Comparison of ENCODE assay signal across 8 cellular contexts in genomic region chr16:56424791-56425438, GRCh38. TPM values are rescaled to one million over a fixed set of nuclear protein-coding genes. Genes with fewer than 3 reads are reported as not detected.
DNase-seq lines count a peak whose midpoint lies in the region; ATAC-seq, FAIRE-seq and TF ChIP-seq lines count a peak whose summit lies in the region.

No MANE protein-coding gene starts in this region.

- H3K4me3 Mint-ChIP-seq in CD4-positive, alpha-beta memory T cell = peak overlapping the region; percentile 92 to 99 (median 96)
- peak overlapping the region; percentile 88 for H3K4me3 Mint-ChIP-seq in stimulated activated naive CD8-positive, alpha-beta T cell treated with anti-CD3 and anti-CD28 coated beads, Interleukin-15, Interleukin-2, amounts not matched to agents 100 ng/mL and 50 ng/mL, for 24 hours

- peak overlapping the region; percentile 80; the same call in 1 of the 2 replicates for H3K18ac ChIP-seq in H1 (ENCODE audit: extremely low read depth, low read length)

- intact Hi-C loops in CD4-positive, alpha-beta memory T cell (cut with micrococcal nuclease) = loop anchor here (1.0 to 5.0 kb wide), 2 partner anchors 26 to 483 kb away; partner anchors contain the start of genes NUDT21 and OGFOD1

- ATAC-seq in GM21447 (IDR thresholded peaks at IDR 0.05; ENCODE audit: unreplicated experiment) = peak; percentile 26

- POLR2A ChIA-PET in CD4-positive, alpha-beta memory T cell (lab: Charles Lee; ENCODE audit: partially characterized antibody) = interaction anchor here (1.3 to 1.8 kb wide), 2 partner anchors 13 to 26 kb away, joined by 3 to 11 read pairs; partner anchors contain the start of genes NUDT21 and OGFOD1
- POLR2A ChIA-PET in H1 (lab: Charles Lee; ENCODE audit: partially characterized antibody) = no interaction called here

- H3K4me2 ChIP-seq in H1 (ENCODE audit: insufficient read depth in 1 of 2, low read depth in 2 of 2, low read length in 2 of 2) = peak overlapping the region; percentile 79 to 85

- no peaks in the 10 kb centered on the region for H3K27me3 ChIP-seq in CD4-positive, alpha-beta memory T cell (ENCODE audit: insufficient read depth, low read length)
- H3K27me3 ChIP-seq in HUES6 (ENCODE audit: control insufficient read depth, insufficient read depth, low read length) (peaks cover 5% of the 10 kb centered on the region; the same call in 1 of the 2 replicates), H1 (replicated peaks in 1 of 4; ENCODE audit: control insufficient read depth in 3 of 4, extremely low read depth in 1 of 4, insufficient read depth in 3 of 4, low read length in 3 of 4) (peaks cover 0 to 6% (median 3%) of the 10 kb centered on the region in 4 experiments; a peak in 3 of 7 replicates), mucosa of stomach (ENCODE audit: control insufficient read depth, insufficient read depth, low read length) (no peaks in the 10 kb centered on the region)

- no peak overlapping the region for H2AK5ac ChIP-seq in H1 (ENCODE audit: low read depth, low read length)

- FAIRE-seq in H1 (lab: Jason Lieb, UNC) = no peak

- no peak overlapping the region for H2BK120ac ChIP-seq in H1 (replicated peaks; ENCODE audit: low read depth, low read length)

- no peak for TF ChIP-seq POLR2A in H1 (IDR thresholded peaks at IDR 0.05; ENCODE audit: control extremely low read depth in 1 of 2, low read depth in 2 of 2, low read length in 2 of 2)

- no peaks in the 10 kb centered on the region for H3K9me3 Mint-ChIP-seq in CD4-positive, alpha-beta memory T cell
- no peaks in the 10 kb centered on the region for H3K9me3 Mint-ChIP-seq in stimulated activated naive CD8-positive, alpha-beta T cell treated with anti-CD3 and anti-CD28 coated beads, Interleukin-15, Interleukin-2, amounts not matched to agents 100 ng/mL and 50 ng/mL, for 24 hours

- H3K4me3 ChIP-seq in CD4-positive, alpha-beta memory T cell (ENCODE audit: low read length in 2 of 2) = peak overlapping the region in 1 of 2 donors; percentile 65
- peak overlapping the region; percentile 89 for H3K4me3 ChIP-seq in HUES6 (ENCODE audit: low read depth, low read length)
- peak overlapping the region; percentile 57 to 83 (median 67) for H3K4me3 ChIP-seq in H1 (ENCODE audit: extremely low read depth in 1 of 4, insufficient read depth in 2 of 4, low read depth in 3 of 4, low read length in 4 of 4)
- peak overlapping the region; percentile 11 for H3K4me3 ChIP-seq in mucosa of stomach (ENCODE audit: low read length)

- peaks cover 2 to 11% of the 10 kb centered on the region in 2 experiments for H4K20me1 ChIP-seq in H1 (replicated peaks in 1 of 2; ENCODE audit: control insufficient read depth in 1 of 2, insufficient read depth in 2 of 2, low read length in 2 of 2)

- H2BK12ac ChIP-seq in H1 (ENCODE audit: low read depth, low read length) = no peak overlapping the region

- peak overlapping the region; percentile 52; the same call in 1 of the 2 replicates for H4K8ac ChIP-seq in H1 (ENCODE audit: extremely low read depth, insufficient read depth, low read length)

- H3K36me3 ChIP-seq in CD4-positive, alpha-beta memory T cell (ENCODE audit: insufficient read depth, low read length) = no peaks in the 10 kb centered on the region
- 0 out of 2 replicates have a peak, but pooled peaks cover 3% of the 10 kb centered on the region for H3K36me3 ChIP-seq in HUES6 (ENCODE audit: control insufficient read depth, insufficient read depth, low read length)
- no peaks in the 10 kb centered on the region; a peak in 1 of 8 replicates for H3K36me3 ChIP-seq in H1 (ENCODE audit: control insufficient read depth in 2 of 4, insufficient read depth in 4 of 4, low read length in 3 of 4)
- H3K36me3 ChIP-seq in mucosa of stomach (ENCODE audit: control insufficient read depth, insufficient read depth, low read length) = no peaks in the 10 kb centered on the region

- H2BK20ac ChIP-seq in H1 (ENCODE audit: low read length) = no peak overlapping the region

- H3K4me1 ChIP-seq in CD4-positive, alpha-beta memory T cell (ENCODE audit: insufficient read depth, low read length) = peaks cover 43% of the 10 kb centered on the region
- H3K4me1 ChIP-seq in HUES6 (ENCODE audit: control insufficient read depth, insufficient read depth, low read length) (peaks cover 27% of the 10 kb centered on the region), H1 (replicated peaks in 1 of 4; ENCODE audit: control insufficient read depth in 3 of 4, insufficient read depth in 4 of 4, low read length in 3 of 4) (peaks cover 0 to 12% (median 8%) of the 10 kb centered on the region in 4 experiments; a peak in 6 of 7 replicates), mucosa of stomach (ENCODE audit: control insufficient read depth, insufficient read depth, low read length) (peaks cover 4% of the 10 kb centered on the region)

- H3K27ac ChIP-seq in CD4-positive, alpha-beta memory T cell (ENCODE audit: low read depth, low read length) = peak overlapping the region; percentile 65
- H3K27ac ChIP-seq in HUES6 (ENCODE audit: low read depth, low read length) (no peak overlapping the region; the same call in 1 of the 2 replicates), H1 (ENCODE audit: low read depth, low read length) (no peak overlapping the region)

- no peak overlapping the region for H3K14ac ChIP-seq in H1 (ENCODE audit: insufficient read length)

- H3K4ac ChIP-seq in H1 (replicated peaks; ENCODE audit: insufficient read length, low read depth, low read length) = no peak overlapping the region

- H3K79me2 ChIP-seq in H1 (ENCODE audit: control insufficient read depth in 1 of 2, insufficient read depth in 2 of 2, low read length in 2 of 2) = peaks cover 0 to 21% of the 10 kb centered on the region in 2 experiments; a peak in 1 of 4 replicates

- no peak overlapping the region for H3K56ac ChIP-seq in H1 (replicated peaks; ENCODE audit: insufficient read length, low read depth, low read length)

- H2BK15ac ChIP-seq in H1 (ENCODE audit: low read length) = no peak overlapping the region

- WGBS in H1 (ENCODE audit: extremely low coverage in 1 of 2, insufficient coverage in 1 of 2, insufficient read length in 1 of 2, insufficient replicate concordance in 2 of 2, low coverage in 1 of 2, low lambda C conversion rate in 2 of 2, missing lambda C conversion rate in 1 of 2), 2 experiments = 3% methylated on average over 30 of the region's 79 CpGs; no CpG with 5 or more reads in 1 of the 2 experiments

- H4K5ac ChIP-seq in H1 (ENCODE audit: insufficient read length, low read depth, low read length) = no peak overlapping the region

- no peak for TF ChIP-seq RAD21 in H1 (IDR thresholded peaks at IDR 0.05 in 1 of 2, conservative IDR thresholded peaks at IDR 0.05 in 1 of 2; ENCODE audit: low read depth in 2 of 2, low read length in 2 of 2)

- peak in 3 of 5 donors; percentile 36 to 54 (median 40) for DNase-seq in CD4-positive, alpha-beta memory T cell
- DNase-seq in activated CD4-positive, alpha-beta T cell treated with anti-CD3 and anti-CD28 coated beads, Interleukin-2, amount 50 U/mL, for 1 hour = peak; percentile 21
- DNase-seq in H1 (ENCODE audit: low read depth in 1 of 2, low spot score in 2 of 2) (peak in 1 of 2 experiments; percentile 63), GM13977 (ENCODE audit: low spot score) (no peak)

- no peak overlapping the region for H2AFZ ChIP-seq in H1 (ENCODE audit: low read length)

- H3K23ac ChIP-seq in H1 (ENCODE audit: insufficient read length) = no peak overlapping the region

- H3K36me3 Mint-ChIP-seq in CD4-positive, alpha-beta memory T cell = peaks cover 0 to 7% of the 10 kb centered on the region in 2 donors
- H3K36me3 Mint-ChIP-seq in stimulated activated naive CD8-positive, alpha-beta T cell treated with anti-CD3 and anti-CD28 coated beads, Interleukin-15, Interleukin-2, amounts not matched to agents 100 ng/mL and 50 ng/mL, for 24 hours (ENCODE audit: low read depth) = peaks cover 6% of the 10 kb centered on the region

- no peak overlapping the region for H4K91ac ChIP-seq in H1 (replicated peaks; ENCODE audit: insufficient read length, low read length)

- H3K9ac ChIP-seq in HUES6 (ENCODE audit: low read length) = peak overlapping the region; percentile 93
- peak overlapping the region in 3 of 4 experiments; percentile 35 to 59 (median 56); a peak in 5 of 7 replicates for H3K9ac ChIP-seq in H1 (replicated peaks in 1 of 4; ENCODE audit: extremely low read depth in 1 of 4, low read depth in 3 of 4, low read length in 3 of 4)
- H3K9ac ChIP-seq in mucosa of stomach (ENCODE audit: low read length) = peak overlapping the region; percentile 76

- no peaks in the 10 kb centered on the region for H3K27me3 Mint-ChIP-seq in CD4-positive, alpha-beta memory T cell
- H3K27me3 Mint-ChIP-seq in stimulated activated naive CD8-positive, alpha-beta T cell treated with anti-CD3 and anti-CD28 coated beads, Interleukin-15, Interleukin-2, amounts not matched to agents 100 ng/mL and 50 ng/mL, for 24 hours = no peaks in the 10 kb centered on the region

- H3K9me3 ChIP-seq in CD4-positive, alpha-beta memory T cell (ENCODE audit: control insufficient read depth in 1 of 2, low read length in 2 of 2) = no peaks in the 10 kb centered on the region
- H3K9me3 ChIP-seq in HUES6 (ENCODE audit: control insufficient read depth, insufficient read depth, low read depth, low read length) = no peaks in the 10 kb centered on the region
- no peaks in the 10 kb centered on the region for H3K9me3 ChIP-seq in H1 (ENCODE audit: insufficient read depth in 2 of 2, low read depth in 1 of 2, low read length in 1 of 2)
- H3K9me3 ChIP-seq in mucosa of stomach (ENCODE audit: control insufficient read depth, low read length) = no peaks in the 10 kb centered on the region

- H3K23me2 ChIP-seq in H1 (ENCODE audit: low read depth, low read length) = peaks cover 9% of the 10 kb centered on the region; the same call in 1 of the 2 replicates

- CTCF ChIA-PET in CD4-positive, alpha-beta memory T cell (lab: Charles Lee; ENCODE audit: partially characterized antibody) = no interaction called here
- CTCF ChIA-PET in H1 (lab: Charles Lee; ENCODE audit: partially characterized antibody) = no interaction called here

- in situ Hi-C loops in GM13977 (cut with MboI; ENCODE audit: low pct_unique_long_range_greater_than_20kb, low sequenced_read_pairs, unreplicated experiment) = no loop called here

- peaks cover 35 to 47% (median 41%) of the 10 kb centered on the region in 4 donors for H3K4me1 Mint-ChIP-seq in CD4-positive, alpha-beta memory T cell
- H3K4me1 Mint-ChIP-seq in stimulated activated naive CD8-positive, alpha-beta T cell treated with anti-CD3 and anti-CD28 coated beads, Interleukin-15, Interleukin-2, amounts not matched to agents 100 ng/mL and 50 ng/mL, for 24 hours (ENCODE audit: low read depth) = peaks cover 48% of the 10 kb centered on the region

- H3K79me1 ChIP-seq in H1 (ENCODE audit: low read depth, low read length) = no peaks in the 10 kb centered on the region

- peak overlapping the region in 6 of 7 donors; percentile 84 to 97 (median 90) for H3K27ac Mint-ChIP-seq in CD4-positive, alpha-beta memory T cell
- H3K27ac Mint-ChIP-seq in stimulated activated naive CD8-positive, alpha-beta T cell treated with anti-CD3 and anti-CD28 coated beads, Interleukin-15, Interleukin-2, amounts not matched to agents 100 ng/mL and 50 ng/mL, for 24 hours = no peak overlapping the region

- no peak for TF ChIP-seq CTCF in H1 (IDR thresholded peaks at IDR 0.05; ENCODE audit: control extremely low read depth in 1 of 3, insufficient read depth in 1 of 3, low read depth in 1 of 3, low read length in 3 of 3)
- no peak for TF ChIP-seq CTCF in GM13977 (IDR thresholded peaks at IDR 0.05; ENCODE audit: extremely low read depth, insufficient read depth, missing control alignments)

- H2BK5ac ChIP-seq in H1 (ENCODE audit: low read depth, low read length) = no peak overlapping the region

- TF ChIP-seq EP300 in H1 (IDR thresholded peaks at IDR 0.05; ENCODE audit: borderline replicate concordance in 1 of 2, low read depth in 2 of 2, low read length in 2 of 2) = no peak

RNA-seq across cellular contexts. Expression of gene AMFR, which starts 0.4 kb away (rescaled TPM):
- 10 to 100 TPM; 59.8 to 67.6 TPM for total RNA-seq in CD4-positive, alpha-beta memory T cell
- polyA plus RNA-seq in CD4-positive, alpha-beta memory T cell = 10 to 100 TPM; 45.7 to 61.0 TPM
- 20.4 and 21.7 TPM in 2 replicates for total RNA-seq in H1 (2021; fragmentation: NEBNext Ultra II Directional; extraction: Animal tissue kit (Norgen Biotek cat#: 25700))
- polyA plus RNA-seq in H1 (2011; rRNA removed) = 18.6 and 30.0 TPM in 2 replicates
- polyA plus RNA-seq in H1 (2011; cell fraction: cytosol; rRNA removed) = 21.3 TPM
- polyA plus RNA-seq in H1 (2011; cell fraction: nucleus; rRNA removed) = 27.8 TPM
- polyA plus RNA-seq in H1 (2012, experiment 1 of 2) = 18.6 to 30.7 TPM (median 21.8 TPM) in 4 replicates
- polyA plus RNA-seq in H1 (2012, experiment 2 of 2) = 13.6 TPM
- polyA plus RNA-seq in H1 (2013, experiment 1 of 2) = 19.0 TPM
- polyA plus RNA-seq in H1 (2013, experiment 2 of 2) = 19.1 TPM
- 34.6 and 55.5 TPM in 2 replicates for polyA minus RNA-seq in H1 (2011; rRNA and poly(A)+ RNA removed)
- 39.3 TPM for polyA minus RNA-seq in H1 (2011; cell fraction: cytosol; rRNA and poly(A)+ RNA removed)
- polyA minus RNA-seq in H1 (2011; cell fraction: nucleus; rRNA and poly(A)+ RNA removed) = 27.7 TPM

RNA-seq across cellular contexts. Expression of gene NUDT21, which starts 26.2 kb away (rescaled TPM):
- 100 to 1,000 TPM; 109 to 110 TPM for total RNA-seq in CD4-positive, alpha-beta memory T cell
- 10 to 100 TPM; 78.3 to 98.4 TPM for polyA plus RNA-seq in CD4-positive, alpha-beta memory T cell
- 263 and 277 TPM in 2 replicates for total RNA-seq in H1 (2021; fragmentation: NEBNext Ultra II Directional; extraction: Animal tissue kit (Norgen Biotek cat#: 25700))
- 78.1 and 95.2 TPM in 2 replicates for polyA plus RNA-seq in H1 (2011; rRNA removed)
- polyA plus RNA-seq in H1 (2011; cell fraction: cytosol; rRNA removed) = 92.8 TPM
- 149 TPM for polyA plus RNA-seq in H1 (2011; cell fraction: nucleus; rRNA removed)
- 214 to 241 TPM (median 232 TPM) in 4 replicates for polyA plus RNA-seq in H1 (2012, experiment 1 of 2)
- polyA plus RNA-seq in H1 (2012, experiment 2 of 2) = 20.4 TPM
- 111 TPM for polyA plus RNA-seq in H1 (2013, experiment 1 of 2)
- polyA plus RNA-seq in H1 (2013, experiment 2 of 2) = 119 TPM
- 148 and 209 TPM in 2 replicates for polyA minus RNA-seq in H1 (2011; rRNA and poly(A)+ RNA removed)
- 130 TPM for polyA minus RNA-seq in H1 (2011; cell fraction: cytosol; rRNA and poly(A)+ RNA removed)
- 149 TPM for polyA minus RNA-seq in H1 (2011; cell fraction: nucleus; rRNA and poly(A)+ RNA removed)

RNA-seq across cellular contexts. Expression of gene OGFOD1, which starts 26.4 kb away (rescaled TPM):
- total RNA-seq in CD4-positive, alpha-beta memory T cell = 10 to 100 TPM; 42.7 to 47.2 TPM
- polyA plus RNA-seq in CD4-positive, alpha-beta memory T cell = 100 to 1,000 TPM; 115 to 151 TPM
- total RNA-seq in H1 (2021; fragmentation: NEBNext Ultra II Directional; extraction: Animal tissue kit (Norgen Biotek cat#: 25700)) = 61.4 and 62.4 TPM in 2 replicates
- 21.1 and 24.6 TPM in 2 replicates for polyA plus RNA-seq in H1 (2011; rRNA removed)
- 35.8 TPM for polyA plus RNA-seq in H1 (2011; cell fraction: cytosol; rRNA removed)
- polyA plus RNA-seq in H1 (2011; cell fraction: nucleus; rRNA removed) = 11.3 TPM
- 45.6 to 57.9 TPM (median 54.6 TPM) in 4 replicates for polyA plus RNA-seq in H1 (2012, experiment 1 of 2)
- polyA plus RNA-seq in H1 (2012, experiment 2 of 2) = 13.2 TPM
- 39.7 TPM for polyA plus RNA-seq in H1 (2013, experiment 1 of 2)
- 39.7 TPM for polyA plus RNA-seq in H1 (2013, experiment 2 of 2)
- polyA minus RNA-seq in H1 (2011; rRNA and poly(A)+ RNA removed) = 33.7 and 38.0 TPM in 2 replicates
- 24.4 TPM for polyA minus RNA-seq in H1 (2011; cell fraction: cytosol; rRNA and poly(A)+ RNA removed)
- 26.6 TPM for polyA minus RNA-seq in H1 (2011; cell fraction: nucleus; rRNA and poly(A)+ RNA removed)
